Comparison of ENCODE assay signal across 10 cellular contexts in the genomic region with DNA sequence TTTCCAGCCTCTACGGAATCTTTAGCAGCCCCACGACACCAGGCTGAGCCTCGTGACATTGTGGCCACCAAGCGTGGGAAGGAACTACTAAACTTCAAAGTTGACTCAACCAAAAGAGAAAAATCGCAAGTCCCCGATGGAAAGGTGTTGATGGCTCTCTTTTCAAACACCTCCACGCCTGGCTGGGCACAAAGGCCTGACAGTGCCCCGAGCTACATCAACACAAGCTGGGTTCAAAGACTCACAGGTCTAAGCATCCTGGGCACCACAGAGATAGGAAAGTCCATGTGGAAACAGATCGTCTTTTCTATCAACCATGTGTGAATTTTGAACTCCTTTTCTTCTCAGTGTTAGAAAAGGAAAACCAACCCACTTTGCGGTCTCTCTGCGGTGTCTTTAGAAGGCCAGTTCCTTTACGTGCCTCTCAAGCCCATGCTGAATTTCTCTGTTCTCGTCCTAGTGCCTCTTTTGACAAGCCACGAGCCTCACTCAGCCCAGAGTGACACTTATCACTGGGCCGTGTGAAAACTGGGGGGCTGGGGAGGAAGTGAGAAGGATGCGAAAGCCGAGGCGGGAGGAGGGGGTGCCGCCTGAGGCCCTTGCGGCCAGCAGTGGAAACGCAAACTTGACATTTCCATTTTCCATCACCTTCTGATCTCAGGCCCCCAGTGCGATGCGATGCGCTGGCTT.
DNase-seq lines count a peak whose midpoint lies in the region; ATAC-seq and TF ChIP-seq lines count a peak whose summit lies in the region.
"Had no signal": no experiment of that assay in that cellular context is flagged by ENCODE, and none has a peak within 500 bp of the region (broad histone marks: within the 10 kb centered on the region; RNA-seq: fewer than 3 reads in every experiment).

No MANE protein-coding gene starts in this region.

- no peak for TF ChIP-seq CTCF in coronary artery (IDR thresholded peaks at IDR 0.05)

- H3K4me3 ChIP-seq in coronary artery = no peak overlapping the region
- H3K4me3 ChIP-seq: SK-N-MC had no signal

- H3K27ac ChIP-seq in coronary artery = no peak overlapping the region
- H3K27ac ChIP-seq: parathyroid adenoma, SK-N-MC had no signal

- peak; percentile 75 for ATAC-seq in GM18868 (IDR thresholded peaks at IDR 0.05; ENCODE audit: unreplicated experiment)
- ATAC-seq in HG02973 (IDR thresholded peaks at IDR 0.05; ENCODE audit: unreplicated experiment) = peak; percentile 61

- peak; percentile 88 for DNase-seq in UCSD-AML1 (lab: John Stamatoyannopoulos, UW; ENCODE audit: unreplicated experiment)
- DNase-seq in coronary artery (ENCODE audit: low spot score) = peak; percentile 60
- peak; percentile 62 to 78 (median 68) for DNase-seq in stimulated activated CD4-positive, alpha-beta T cell treated with anti-CD3 and anti-CD28 coated beads, Interleukin-12 subunit alpha, Interleukin-12 subunit beta, amount 100 ng/mL, for 48 hours (ENCODE audit: low read depth in 2 of 3, low spot score in 1 of 3)
- DNase-seq in posterior cingulate gyrus = no peak
- no peak for DNase-seq in COLO668 (lab: John Stamatoyannopoulos, UW; ENCODE audit: unreplicated experiment)
- no peak for DNase-seq in DMS53 treated with DMSO at 0.1 percent for 48 hours (lab: John Stamatoyannopoulos, UW; ENCODE audit: unreplicated experiment)

- intact Hi-C loops in posterior cingulate gyrus (cut with DNase I) = no loop called here

Comparison
In these comparisons a context has a peak if more than half of its experiments do, and no peak if none do; other contexts are left out.
1. DNase-seq: peak in UCSD-AML1 (single experiment), coronary artery (single experiment) and stimulated activated CD4-positive, alpha-beta T cell treated with anti-CD3 and anti-CD28 coated beads, Interleukin-12 subunit alpha, Interleukin-12 subunit beta, amount 100 ng/mL, for 48 hours (3 of 3); none in posterior cingulate gyrus (0 of 10), COLO668 (single experiment) and DMS53 treated with DMSO at 0.1 percent for 48 hours (single experiment).